In genomic region chr13:113402471-113403254, GRCh38 we compare ENCODE assay signal across 1 cellular context.
TF ChIP-seq lines count a peak whose summit lies in the region.

No MANE protein-coding gene starts in this region.

TF ChIP-seq in H1, 55 proteins besides CTCF, POLR2A, EP300 and RAD21:
- TF ChIP-seq ZNF274 (IDR thresholded peaks at IDR 0.05; ENCODE audit: borderline replicate concordance, extremely low read depth, low read length) = no peak
- TF ChIP-seq SIRT6 (IDR thresholded peaks at IDR 0.05; ENCODE audit: low read length) = no peak
- no peak for TF ChIP-seq SIN3A (conservative IDR thresholded peaks at IDR 0.05 in 1 of 2, IDR thresholded peaks at IDR 0.05 in 1 of 2; ENCODE audit: low read depth in 1 of 2, low read length in 2 of 2)
- TF ChIP-seq RFX5 (IDR thresholded peaks at IDR 0.05; ENCODE audit: borderline replicate concordance, low read depth, low read length) = no peak
